In the genomic region with DNA sequence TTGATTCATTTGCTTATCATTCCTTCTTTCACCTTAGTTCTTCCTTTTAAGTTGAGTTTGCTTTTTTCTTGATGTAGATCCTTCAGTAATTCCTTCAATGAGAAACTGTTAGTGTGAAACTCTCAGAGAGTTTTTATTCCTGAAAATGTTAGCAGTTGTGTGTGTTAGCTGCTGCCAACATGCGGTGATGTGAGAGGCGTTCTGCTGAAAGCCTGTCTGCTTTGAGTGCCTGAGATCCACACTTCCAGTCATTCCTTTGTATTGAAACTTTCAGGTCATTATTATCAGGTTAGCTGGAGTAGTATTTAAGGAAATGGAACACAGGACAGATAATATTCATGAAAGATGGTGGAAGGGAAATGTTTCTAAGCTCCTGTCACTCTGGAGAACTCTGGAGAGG, we compare ENCODE assay signal across 19 cellular contexts.
A peak's percentile ranks its signal among the peaks of the same experiment; 100 is the strongest.
DNase-seq lines count a peak whose midpoint lies in the region; ATAC-seq, FAIRE-seq and TF ChIP-seq lines count a peak whose summit lies in the region.
"Had no signal": no experiment of that assay in that cellular context is flagged by ENCODE, and none has a peak within 500 bp of the region (broad histone marks: within the 10 kb centered on the region; RNA-seq: fewer than 3 reads in every experiment).

No MANE protein-coding gene starts in this region.

- H3K9ac ChIP-seq in KMS-11: no peak overlapping the region
- no peak overlapping the region for H3K9ac ChIP-seq in K562 (ENCODE audit: insufficient read depth in 1 of 2, low read depth in 2 of 2, low read length in 2 of 2)
- H3K9ac ChIP-seq in Karpas-422 (ENCODE audit: low read length): no peak overlapping the region
- H3K9ac ChIP-seq: parathyroid adenoma had no signal

- peak overlapping the region; percentile 13; the same call in 1 of the 2 replicates for H3K4me2 ChIP-seq in KMS-11
- H3K4me2 ChIP-seq in K562 (ENCODE audit: insufficient read depth, low read length): no peak overlapping the region
- H3K4me2 ChIP-seq in Karpas-422 (ENCODE audit: low read depth, low read length, poor library complexity, severe bottlenecking): no peak overlapping the region

- H2AFZ ChIP-seq in KMS-11 (ENCODE audit: low read depth) (no peak overlapping the region), K562 (ENCODE audit: low read depth, low read length) (peak overlapping the region; percentile 73), Karpas-422 (ENCODE audit: low read length) (no peak overlapping the region)
- H2AFZ ChIP-seq: parathyroid adenoma had no signal

- whole genome bisulfite sequencing in K562 (ENCODE audit: insufficient coverage, low coverage, missing lambda C conversion rate): 84% methylated on average over 2 of the region's 2 CpGs

- no peaks in the 10 kb centered on the region for H3K27me3 Mint-ChIP-seq in osteocyte (ENCODE audit: unreplicated experiment)
- H3K27me3 Mint-ChIP-seq in T-cell: no peaks in the 10 kb centered on the region
- H3K27me3 Mint-ChIP-seq: activated CD4-positive, alpha-beta T cell treated with anti-CD3 and anti-CD28 coated beads, Interleukin-2, amount 10 ng/mL, durations not matched to agents 7 days and 5 days; activated naive CD8-positive, alpha-beta T cell treated with anti-CD3 and anti-CD28 coated beads, Interleukin-2, amount 10 ng/mL, durations not matched to agents 7 days and 5 days had no signal

- peaks cover 5% of the 10 kb centered on the region; the same call in 1 of the 2 replicates for H3K36me3 ChIP-seq in KMS-11 (ENCODE audit: insufficient read depth)
- H3K36me3 ChIP-seq in K562 (ENCODE audit: control insufficient read depth, insufficient read depth, low read length): no peaks in the 10 kb centered on the region
- H3K36me3 ChIP-seq in Karpas-422 (ENCODE audit: insufficient read depth, low read length): no peaks in the 10 kb centered on the region
- H3K36me3 ChIP-seq: BE2C, breast epithelium, esophagus muscularis mucosa had no signal

- TF ChIP-seq CTCF in KMS-11 (conservative IDR thresholded peaks at IDR 0.05; ENCODE audit: low read depth, low read length) (no peak), K562 (IDR thresholded peaks at IDR 0.05 in 2 of 3, conservative IDR thresholded peaks at IDR 0.05 in 1 of 3; ENCODE audit: insufficient read depth in 2 of 3, low read depth in 1 of 3, low read length in 3 of 3) (no peak), osteocyte (IDR thresholded peaks at IDR 0.05) (no peak)

- peak overlapping the region; percentile 54 for H3K27ac Mint-ChIP-seq in osteocyte (ENCODE audit: unreplicated experiment)
- H3K27ac Mint-ChIP-seq in T-cell: peak overlapping the region in 1 of 2 donors; percentile 33
- H3K27ac Mint-ChIP-seq: activated naive CD8-positive, alpha-beta T cell treated with anti-CD3 and anti-CD28 coated beads, Interleukin-2, amount 10 ng/mL, durations not matched to agents 7 days and 5 days had no signal

- POLR2A ChIA-PET in K562 (lab: Yijun Ruan, JAX): no interaction called here
- POLR2A ChIA-PET in T-cell (lab: Charles Lee): interaction anchor here in 1 of 2 donors (0.6 kb wide), 1 partner anchor 327 kb away, joined by 3 read pairs; no protein-coding TSS in a partner anchor

- H3K4me1 ChIP-seq in KMS-11 (ENCODE audit: low read depth, poor library complexity, severe bottlenecking) (peaks cover 100% of the 10 kb centered on the region), K562 (replicated peaks in 1 of 2; ENCODE audit: control insufficient read depth in 2 of 2, insufficient read depth in 2 of 2, low read length in 2 of 2) (peaks cover 5 to 51% of the 10 kb centered on the region in 2 experiments), Karpas-422 (ENCODE audit: low read length) (no peaks in the 10 kb centered on the region)
- H3K4me1 ChIP-seq: BE2C had no signal

- no peak for FAIRE-seq in K562 (lab: Jason Lieb, UNC)
- FAIRE-seq: GM12892 had no signal

- no peaks in the 10 kb centered on the region for H3K9me1 ChIP-seq in K562 (ENCODE audit: control insufficient read depth, insufficient read depth, low read length)

- H3K9me3 ChIP-seq in K562 (replicated peaks; ENCODE audit: control insufficient read depth, insufficient read depth, low read depth, low read length): no peaks in the 10 kb centered on the region
- no peaks in the 10 kb centered on the region for H3K9me3 ChIP-seq in Karpas-422 (ENCODE audit: low read length)
- H3K9me3 ChIP-seq: BE2C, breast epithelium, esophagus muscularis mucosa had no signal

- no peak for TF ChIP-seq RAD21 in K562 (CRISPR knock-in tag; conservative IDR thresholded peaks at IDR 0.05 in 1 of 2, IDR thresholded peaks at IDR 0.05 in 1 of 2)

- H3K4me1 Mint-ChIP-seq in osteocyte (ENCODE audit: unreplicated experiment): peaks cover 58% of the 10 kb centered on the region
- H3K4me1 Mint-ChIP-seq in T-cell: peaks cover 39 to 84% (median 77%) of the 10 kb centered on the region in 3 donors

- H3K4me3 ChIP-seq in KMS-11 (IDR thresholded peaks at IDR 0.05; ENCODE audit: insufficient read depth, low read depth, low read length) (no peak overlapping the region), K562 (no peak overlapping the region), Karpas-422 (ENCODE audit: low read length) (no peak overlapping the region)
- H3K4me3 ChIP-seq: breast epithelium, esophagus muscularis mucosa had no signal

- no peak for TF ChIP-seq POLR2A in K562 (conservative IDR thresholded peaks at IDR 0.05)

- H3K9me2 ChIP-seq in Karpas-422 (replicated peaks; ENCODE audit: insufficient read depth, low read length): no peaks in the 10 kb centered on the region

- CTCF ChIA-PET in K562 (lab: Yijun Ruan, JAX; ENCODE audit: low intra/inter-chr PET ratio) (interaction anchor here (0.6 kb wide), 1 partner anchor 28 kb away, joined by 3 read pairs; no protein-coding TSS in a partner anchor), T-cell (lab: Charles Lee) (no interaction called here)

- in situ Hi-C loops in K562 (cut with MboI): no loop called here

- DNase-seq in EH (ENCODE audit: low read depth): peak; percentile 16
- DNase-seq in K562 (ENCODE audit: extremely low read depth in 1 of 4, low spot score in 3 of 4): no peak
- DNase-seq in osteocyte (ENCODE audit: extremely low spot score, unreplicated experiment): no peak
- no peak for DNase-seq in activated gamma-delta T cell (lab: John Stamatoyannopoulos, UW)
- no peak for DNase-seq in T-cell
- DNase-seq in Karpas-422: no peak
- DNase-seq: activated CD4-positive, alpha-beta T cell treated with anti-CD3 and anti-CD28 coated beads, Interleukin-2, amount 10 ng/mL, durations not matched to agents 7 days and 5 days; activated naive CD8-positive, alpha-beta T cell treated with anti-CD3 and anti-CD28 coated beads, Interleukin-2, amount 10 ng/mL, durations not matched to agents 7 days and 5 days; BE2C; DMS 273 treated with DMSO at 0.1 percent for 48 hours; KG1; NCI-H1105 treated with DMSO at 0.1 percent for 48 hours; NCI-H69; stimulated activated CD4-positive, alpha-beta T cell treated with anti-CD3 and anti-CD28 coated beads, Interleukin-2, amount 100 ng/mL, for 48 hours had no signal

- H3K27me3 ChIP-seq in KMS-11 (ENCODE audit: insufficient read depth, low read depth): no peaks in the 10 kb centered on the region
- no peaks in the 10 kb centered on the region for H3K27me3 ChIP-seq in K562 (ENCODE audit: control insufficient read depth in 2 of 2, insufficient read depth in 2 of 2, low read length in 2 of 2)
- no peaks in the 10 kb centered on the region for H3K27me3 ChIP-seq in Karpas-422 (ENCODE audit: low read length)
- H3K27me3 ChIP-seq: breast epithelium had no signal

- no peak overlapping the region for H3K27ac ChIP-seq in KMS-11
- peak overlapping the region; percentile 28; the same call in 1 of the 3 replicates for H3K27ac ChIP-seq in K562 (ENCODE audit: extremely low read depth, low read depth, low read length)
- no peak overlapping the region for H3K27ac ChIP-seq in Karpas-422 (ENCODE audit: low read length)
- H3K27ac ChIP-seq: esophagus muscularis mucosa, parathyroid adenoma had no signal

- no TSS peak for BruUV-seq in K562 (replicated peaks; lab: Mats Ljungman, UMichigan)

- H3K4me3 Mint-ChIP-seq in osteocyte (ENCODE audit: unreplicated experiment): peak overlapping the region; percentile 9
- H3K4me3 Mint-ChIP-seq in T-cell: peak overlapping the region in 1 of 3 donors; percentile 22
- H3K4me3 Mint-ChIP-seq: activated CD4-positive, alpha-beta T cell treated with anti-CD3 and anti-CD28 coated beads, Interleukin-2, amount 10 ng/mL, durations not matched to agents 7 days and 5 days; activated naive CD8-positive, alpha-beta T cell treated with anti-CD3 and anti-CD28 coated beads, Interleukin-2, amount 10 ng/mL, durations not matched to agents 7 days and 5 days had no signal

- intact Hi-C loops in K562 (cut with micrococcal nuclease): loop anchor here (2.0 kb wide), 1 partner anchor 69 kb away; no protein-coding TSS in a partner anchor

- no peak for ATAC-seq in K562
- ATAC-seq in T-cell (replicated peaks in 1 of 4): no peak

- H3K9me3 Mint-ChIP-seq in osteocyte (ENCODE audit: unreplicated experiment) (no peaks in the 10 kb centered on the region), T-cell (no peaks in the 10 kb centered on the region)
- H3K9me3 Mint-ChIP-seq: activated CD4-positive, alpha-beta T cell treated with anti-CD3 and anti-CD28 coated beads, Interleukin-2, amount 10 ng/mL, durations not matched to agents 7 days and 5 days; activated naive CD8-positive, alpha-beta T cell treated with anti-CD3 and anti-CD28 coated beads, Interleukin-2, amount 10 ng/mL, durations not matched to agents 7 days and 5 days had no signal

- H3K79me2 ChIP-seq in KMS-11 (ENCODE audit: insufficient read depth, low read depth): peaks cover 100% of the 10 kb centered on the region
- no peaks in the 10 kb centered on the region for H3K79me2 ChIP-seq in K562 (ENCODE audit: control insufficient read depth, insufficient read depth, low read length)
- H3K79me2 ChIP-seq in Karpas-422 (ENCODE audit: low read length): no peaks in the 10 kb centered on the region
- H3K79me2 ChIP-seq: parathyroid adenoma had no signal

- no peak for TF ChIP-seq EP300 in K562 (IDR thresholded peaks at IDR 0.05; ENCODE audit: low read length)

- H4K20me1 ChIP-seq in KMS-11 (ENCODE audit: insufficient read depth) (peaks cover 9% of the 10 kb centered on the region; the same call in 1 of the 2 replicates), K562 (replicated peaks; ENCODE audit: control insufficient read depth, insufficient read depth, low read length) (no peaks in the 10 kb centered on the region), Karpas-422 (ENCODE audit: insufficient read depth, low read depth, low read length) (no peaks in the 10 kb centered on the region)

- H3K36me3 Mint-ChIP-seq in osteocyte (ENCODE audit: unreplicated experiment) (peaks cover 49% of the 10 kb centered on the region), T-cell (peaks cover 29% of the 10 kb centered on the region)

TF ChIP-seq in K562, 482 proteins besides CTCF, POLR2A, EP300 and RAD21 (continues in another document):
- TF ChIP-seq SRSF3 (IDR thresholded peaks at IDR 0.05; ENCODE audit: insufficient read depth, low read length) (no peak), THRAP3 (IDR thresholded peaks at IDR 0.05; ENCODE audit: borderline replicate concordance) (peak; percentile 2; the same call in 1 of the 2 replicates)
